Comparison of ENCODE assay signal across 8 cellular contexts in genomic region chr20:53578492-53579222, GRCh38. TPM values are rescaled to one million over a fixed set of nuclear protein-coding genes. Genes with fewer than 3 reads are reported as not detected.
A peak's percentile ranks its signal among the peaks of the same experiment; 100 is the strongest.
DNase-seq lines count a peak whose midpoint lies in the region; ATAC-seq and TF ChIP-seq lines count a peak whose summit lies in the region.

No MANE protein-coding gene starts in this region.

- peak; percentile 31 for ATAC-seq in HG02610 (IDR thresholded peaks at IDR 0.05; ENCODE audit: unreplicated experiment)
- ATAC-seq in T-helper 17 cell, result peak; percentile 62

- H3K36me3 ChIP-seq in kidney epithelial cell (ENCODE audit: control insufficient read depth, insufficient read depth, low read length), result peaks cover 2% of the 10 kb centered on the region
- peaks cover 0 to 81% (median 68%) of the 10 kb centered on the region in 6 donors for H3K36me3 ChIP-seq in spleen

- H3K4me3 Mint-ChIP-seq in T-helper 17 cell, result peak overlapping the region; percentile 94

- TF ChIP-seq CTCF in kidney epithelial cell (IDR thresholded peaks at IDR 0.05; ENCODE audit: insufficient read depth, low read length, poor library complexity, severe bottlenecking) (peak; percentile 64), spleen (IDR thresholded peaks at IDR 0.05 in 8 of 11, conservative IDR thresholded peaks at IDR 0.05 in 3 of 11) (peak; percentile 69 to 98 (median 89))

- peak; percentile 88 for DNase-seq in EL
- DNase-seq in NCI-H2081 (lab: John Stamatoyannopoulos, UW), result peak; percentile 50 to 63
- peak in 2 of 3 donors; percentile 27 to 55 for DNase-seq in T-helper 17 cell
- peak in 31 of 61 donors; percentile 6 to 68 (median 27) for DNase-seq in caudate nucleus (lab: John Stamatoyannopoulos, UW)
- DNase-seq in kidney epithelial cell (ENCODE audit: low read depth), result no peak
- DNase-seq in spleen, result no peak
- no peak for DNase-seq in NK-92 treated with Interleukin-12 subunit alpha and Interleukin-12 subunit beta, amount 100 ng/mL, for 24 hours (lab: John Stamatoyannopoulos, UW)

- H3K27me3 ChIP-seq in kidney epithelial cell (ENCODE audit: control insufficient read depth, insufficient read depth, low read length) (no peaks in the 10 kb centered on the region), spleen (replicated peaks in 1 of 7) (no peaks in the 10 kb centered on the region)

- peak overlapping the region; percentile 99 for H3K27ac Mint-ChIP-seq in T-helper 17 cell

- H3K9me3 ChIP-seq in T-helper 17 cell (ENCODE audit: control insufficient read depth, low read length, poor library complexity, severe bottlenecking) (no peaks in the 10 kb centered on the region), spleen (no peaks in the 10 kb centered on the region)

- intact Hi-C loops in spleen (cut with DNase I; ENCODE audit: low total_unique reads), result loop anchor here (5.0 to 10.0 kb wide), 2 partner anchors 336 to 364 kb away; no protein-coding TSS in a partner anchor

- peaks cover 65 to 100% (median 92%) of the 10 kb centered on the region in 6 donors for H3K4me1 ChIP-seq in spleen

- no peaks in the 10 kb centered on the region for H3K27me3 Mint-ChIP-seq in T-helper 17 cell

- WGBS in spleen, 5 donors, result 11 to 20% (median 14%) methylated on average over 10 of the region's 10 CpGs

- H3K27ac ChIP-seq in caudate nucleus (ENCODE audit: low read depth, low read length) (peak overlapping the region; percentile 6), spleen (peak overlapping the region; percentile 74 to 100 (median 99))

- no peak for TF ChIP-seq POLR2A in spleen (IDR thresholded peaks at IDR 0.05)

- peaks cover 8% of the 10 kb centered on the region for H3K36me3 Mint-ChIP-seq in T-helper 17 cell (ENCODE audit: low read depth)

- H3K4me3 ChIP-seq in kidney epithelial cell (ENCODE audit: low read depth, low read length) (no peak overlapping the region), spleen (peak overlapping the region in 7 of 8 donors; percentile 28 to 66 (median 31))

- peaks cover 67% of the 10 kb centered on the region for H3K4me1 Mint-ChIP-seq in T-helper 17 cell

RNA-seq across cellular contexts. Expression of gene ZNF217, which starts 15.0 kb away (rescaled TPM):
- total RNA-seq in T-helper 17 cell (10 to 100 TPM; 70.4 to 72.8 TPM), kidney epithelial cell (40.0 and 40.8 TPM in 2 replicates), spleen (10 to 100 TPM; 58.7 to 90.1 (median 87.5) TPM)
- 10 to 100 TPM; 15.1 to 20.4 (median 15.3) TPM for polyA plus RNA-seq in spleen

Comparison
In these comparisons a context has a peak if more than half of its experiments do, and no peak if none do; other contexts are left out.
1. DNase-seq: peak in EL (single experiment), NCI-H2081 (2 of 2), T-helper 17 cell (2 of 3) and caudate nucleus (31 of 61); none in kidney epithelial cell (single experiment), spleen (single experiment) and NK-92 treated with Interleukin-12 subunit alpha and Interleukin-12 subunit beta, amount 100 ng/mL, for 24 hours (single experiment).